In genomic region chr11:96842731-96843130, GRCh38 we compare ENCODE assay signal across 27 cellular contexts.
DNase-seq lines count a peak whose midpoint lies in the region; TF ChIP-seq lines count a peak whose summit lies in the region.
"Had no signal": no experiment of that assay in that cellular context is flagged by ENCODE, and none has a peak within 500 bp of the region (broad histone marks: within the 10 kb centered on the region; RNA-seq: fewer than 3 reads in every experiment).

No MANE protein-coding gene starts in this region.

- no peaks in the 10 kb centered on the region for H3K27me3 ChIP-seq in neural cell (ENCODE audit: insufficient read depth, low read depth, low read length)
- H3K27me3 ChIP-seq: BE2C; BLaER1; BLaER1 treated with 17β-estradiol and CSF1 and Interleukin-3, amounts not matched to agents 10 nM and 100 nM had no signal

- TF ChIP-seq RAD21 in neural cell (conservative IDR thresholded peaks at IDR 0.05) = no peak

- TF ChIP-seq CTCF in neural cell (IDR thresholded peaks at IDR 0.05; ENCODE audit: poor library complexity, severe bottlenecking) = no peak

- no peak overlapping the region for H3K4me3 ChIP-seq in neural cell (ENCODE audit: low read length)
- H3K4me3 ChIP-seq: A549; BLaER1; BLaER1 treated with 17β-estradiol and CSF1 and Interleukin-3, amounts not matched to agents 10 nM and 100 nM had no signal

- no peaks in the 10 kb centered on the region for H3K9me2 ChIP-seq in neural cell (ENCODE audit: insufficient read depth, low read length)

- DNase-seq in middle frontal gyrus (ENCODE audit: extremely low spot score, low spot score) = no peak
- DNase-seq: 8988T; ACHN; AML-193; BE2C; C1 segment of cervical spinal cord; Caco-2; Calu3; CD4-positive, alpha-beta memory T cell; CD4-positive, alpha-beta T cell; CD4-positive, CD25-positive, alpha-beta regulatory T cell; CD8-positive, alpha-beta memory T cell; CD8-positive, alpha-beta T cell; COR-L47; DMS 273 treated with DMSO at 0.1 percent for 48 hours; DMS153; DMS53; DMS79; DMS79 treated with DMSO at 0.1 percent for 48 hours; DND-41; EL had no signal

- no peaks in the 10 kb centered on the region for H3K79me2 ChIP-seq in neural cell (replicated peaks; ENCODE audit: insufficient read depth, low read length)

- H3K36me3 ChIP-seq in neural cell (ENCODE audit: insufficient read depth, low read length) = no peaks in the 10 kb centered on the region
- H3K36me3 ChIP-seq: BE2C; BLaER1; BLaER1 treated with 17β-estradiol and CSF1 and Interleukin-3, amounts not matched to agents 10 nM and 100 nM had no signal

- H3K9ac ChIP-seq in neural cell (ENCODE audit: low read length) = no peak overlapping the region
- H3K9ac ChIP-seq: BLaER1; BLaER1 treated with 17β-estradiol and CSF1 and Interleukin-3, amounts not matched to agents 10 nM and 100 nM had no signal

- H3K9me3 ChIP-seq in neural cell (ENCODE audit: low read length) = no peaks in the 10 kb centered on the region
- H3K9me3 ChIP-seq: A549; BE2C; BLaER1; BLaER1 treated with 17β-estradiol and CSF1 and Interleukin-3, amounts not matched to agents 10 nM and 100 nM; Caco-2 had no signal

- no peak overlapping the region for H2AFZ ChIP-seq in neural cell (ENCODE audit: low read depth, low read length)

- no peak overlapping the region for H3K4me2 ChIP-seq in neural cell (ENCODE audit: low read length)
- H3K4me2 ChIP-seq: A549; BLaER1; BLaER1 treated with 17β-estradiol and CSF1 and Interleukin-3, amounts not matched to agents 10 nM and 100 nM had no signal

- no peak for TF ChIP-seq EP300 in neural cell (conservative IDR thresholded peaks at IDR 0.05; ENCODE audit: poor library complexity, severe bottlenecking)

- H3F3A ChIP-seq in neural cell (ENCODE audit: insufficient read depth, low read length, poor library complexity, severe bottlenecking) = no peaks in the 10 kb centered on the region

- H3K27ac ChIP-seq in neural cell (ENCODE audit: low read length) = no peak overlapping the region
- H3K27ac ChIP-seq: 22Rv1; A549; BLaER1; BLaER1 treated with 17β-estradiol and CSF1 and Interleukin-3, amounts not matched to agents 10 nM and 100 nM; C4-2B had no signal

- H4K20me1 ChIP-seq in neural cell (ENCODE audit: insufficient read depth) = no peaks in the 10 kb centered on the region
- H4K20me1 ChIP-seq: BLaER1; BLaER1 treated with 17β-estradiol and CSF1 and Interleukin-3, amounts not matched to agents 10 nM and 100 nM had no signal

TF ChIP-seq in neural cell, 6 proteins besides CTCF, POLR2A, EP300 and RAD21:
- TF ChIP-seq POLR2AphosphoS5 (IDR thresholded peaks at IDR 0.05) = peak; percentile 90
- no peak for TF ChIP-seq SMC3 (conservative IDR thresholded peaks at IDR 0.05; ENCODE audit: poor library complexity)
- no peak for TF ChIP-seq REST (IDR thresholded peaks at IDR 0.05; ENCODE audit: borderline replicate concordance)
TF ChIP-seq in neural cell: peak in this region for 1.
